Comparison of ENCODE assay signal across 1 cellular context in genomic region chr12:46259713-46260112, GRCh38.
TF ChIP-seq lines count a peak whose summit lies in the region.

No MANE protein-coding gene starts in this region.

TF ChIP-seq in IMR-90, 13 proteins besides CTCF, POLR2A, EP300 and RAD21:
- no peak for TF ChIP-seq SMC3 (IDR thresholded peaks at IDR 0.05; ENCODE audit: low read depth, low read length)
TF ChIP-seq in IMR-90: peak in this region for 0.
